In the genomic region with DNA sequence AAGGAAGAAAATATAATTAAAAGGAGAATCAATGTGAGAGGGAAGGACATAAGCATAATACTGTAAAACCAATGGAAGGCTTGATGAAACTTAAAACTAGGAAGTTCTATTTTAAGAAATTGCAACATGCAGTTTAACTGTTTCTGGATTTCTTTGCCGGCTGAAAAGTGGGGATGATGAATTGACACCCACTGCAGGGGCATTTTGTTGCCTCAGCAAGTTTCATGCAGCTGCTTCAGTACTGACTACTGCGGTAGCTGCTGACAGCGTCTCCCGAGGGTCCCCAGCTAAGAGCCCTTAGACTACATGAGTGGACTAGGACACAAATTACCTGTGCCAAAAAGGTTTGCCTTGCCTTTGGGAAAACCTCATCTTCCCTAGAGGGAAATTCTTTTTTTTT, we compare ENCODE assay signal across 1 cellular context.
TF ChIP-seq lines count a peak whose summit lies in the region.

No MANE protein-coding gene starts in this region.

TF ChIP-seq in K562, 482 proteins besides CTCF, POLR2A, EP300 and RAD21 (continued from another document):
- TF ChIP-seq BDP1 (IDR thresholded peaks at IDR 0.05; ENCODE audit: insufficient read depth, insufficient read length), result no peak
- no peak for TF ChIP-seq ZKSCAN1 (IDR thresholded peaks at IDR 0.05; ENCODE audit: low read depth, low read length)
TF ChIP-seq in K562: peak in this region for 1.
